1 cellular context compared by ENCODE assay signal in the genomic region with DNA sequence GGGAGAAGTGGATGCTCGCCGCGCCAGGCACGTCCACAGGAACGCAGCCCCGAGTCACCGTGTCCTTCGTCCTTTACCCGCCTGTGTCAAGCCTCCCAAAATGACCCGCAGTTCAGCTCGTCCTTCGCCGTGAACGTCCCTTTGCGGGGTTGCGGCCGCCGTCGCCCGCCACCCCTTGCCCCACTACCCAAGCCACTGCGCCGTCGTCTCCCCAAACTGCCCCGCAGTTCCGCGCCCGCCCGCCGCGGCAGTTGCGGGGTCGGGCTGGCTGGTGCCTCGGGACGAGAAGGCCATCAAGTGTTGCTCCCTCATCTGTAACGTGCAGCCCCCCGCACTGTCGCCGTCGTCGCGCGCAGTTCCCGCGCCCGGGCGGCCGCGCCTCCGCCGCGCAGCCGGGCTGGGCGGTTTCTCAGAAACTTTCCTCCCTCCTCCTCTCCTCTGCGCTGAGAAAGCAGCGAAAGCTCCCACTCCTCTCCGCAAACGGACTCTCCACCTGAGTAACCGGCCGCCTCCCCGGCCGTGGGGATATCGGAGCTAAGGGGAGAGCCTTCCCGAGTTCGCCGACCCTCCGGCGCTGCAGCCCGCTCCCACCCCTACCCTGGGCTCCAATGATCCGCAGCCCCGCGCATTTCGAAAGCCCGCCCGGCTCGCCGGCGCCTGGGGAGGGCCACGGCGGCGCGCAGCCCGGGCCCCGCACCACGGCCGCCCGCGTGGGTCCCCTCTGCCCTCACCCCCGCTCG.
TF ChIP-seq lines count a peak whose summit lies in the region.

No MANE protein-coding gene starts in this region.

TF ChIP-seq in HepG2, 621 proteins besides CTCF, POLR2A, EP300 and RAD21 (continued from another document):
- TF ChIP-seq, protein P1, sequence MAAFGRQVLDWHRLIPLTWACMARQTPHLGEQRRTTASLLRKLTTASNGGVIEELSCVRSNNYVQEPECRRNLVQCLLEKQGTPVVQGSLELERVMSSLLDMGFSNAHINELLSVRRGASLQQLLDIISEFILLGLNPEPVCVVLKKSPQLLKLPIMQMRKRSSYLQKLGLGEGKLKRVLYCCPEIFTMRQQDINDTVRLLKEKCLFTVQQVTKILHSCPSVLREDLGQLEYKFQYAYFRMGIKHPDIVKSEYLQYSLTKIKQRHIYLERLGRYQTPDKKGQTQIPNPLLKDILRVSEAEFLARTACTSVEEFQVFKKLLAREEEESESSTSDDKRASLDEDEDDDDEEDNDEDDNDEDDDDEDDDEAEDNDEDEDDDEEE (CRISPR knock-in tag; IDR thresholded peaks at IDR 0.05): no peak
- TF ChIP-seq, protein P2, sequence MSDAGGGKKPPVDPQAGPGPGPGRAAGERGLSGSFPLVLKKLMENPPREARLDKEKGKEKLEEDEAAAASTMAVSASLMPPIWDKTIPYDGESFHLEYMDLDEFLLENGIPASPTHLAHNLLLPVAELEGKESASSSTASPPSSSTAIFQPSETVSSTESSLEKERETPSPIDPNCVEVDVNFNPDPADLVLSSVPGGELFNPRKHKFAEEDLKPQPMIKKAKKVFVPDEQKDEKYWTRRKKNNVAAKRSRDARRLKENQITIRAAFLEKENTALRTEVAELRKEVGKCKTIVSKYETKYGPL (CRISPR knock-in tag; IDR thresholded peaks at IDR 0.05): no peak
- TF ChIP-seq, protein P3, sequence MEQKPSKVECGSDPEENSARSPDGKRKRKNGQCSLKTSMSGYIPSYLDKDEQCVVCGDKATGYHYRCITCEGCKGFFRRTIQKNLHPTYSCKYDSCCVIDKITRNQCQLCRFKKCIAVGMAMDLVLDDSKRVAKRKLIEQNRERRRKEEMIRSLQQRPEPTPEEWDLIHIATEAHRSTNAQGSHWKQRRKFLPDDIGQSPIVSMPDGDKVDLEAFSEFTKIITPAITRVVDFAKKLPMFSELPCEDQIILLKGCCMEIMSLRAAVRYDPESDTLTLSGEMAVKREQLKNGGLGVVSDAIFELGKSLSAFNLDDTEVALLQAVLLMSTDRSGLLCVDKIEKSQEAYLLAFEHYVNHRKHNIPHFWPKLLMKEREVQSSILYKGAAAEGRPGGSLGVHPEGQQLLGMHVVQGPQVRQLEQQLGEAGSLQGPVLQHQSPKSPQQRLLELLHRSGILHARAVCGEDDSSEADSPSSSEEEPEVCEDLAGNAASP (CRISPR knock-in tag; IDR thresholded peaks at IDR 0.05; ENCODE audit: borderline replicate concordance): no peak
- TF ChIP-seq SALL2 (CRISPR knock-in tag; IDR thresholded peaks at IDR 0.05) (peak; percentile 56; the same call in 1 of the 2 replicates), MLLT10 (CRISPR knock-in tag; IDR thresholded peaks at IDR 0.05) (no peak)
